Comparison of ENCODE assay signal across 9 cellular contexts in genomic region chr19:4390017-4390861, GRCh38. TPM values are rescaled to one million over a fixed set of nuclear protein-coding genes. Genes with fewer than 3 reads are reported as not detected.
DNase-seq lines count a peak whose midpoint lies in the region; ATAC-seq and TF ChIP-seq lines count a peak whose summit lies in the region.
"Had no signal": no experiment of that assay in that cellular context is flagged by ENCODE, and none has a peak within 500 bp of the region (broad histone marks: within the 10 kb centered on the region; RNA-seq: fewer than 3 reads in every experiment).

No MANE protein-coding gene starts in this region.

- no peak for ATAC-seq in GM18505 (IDR thresholded peaks at IDR 0.05; ENCODE audit: unreplicated experiment)
- no peak for ATAC-seq in GM18520 (IDR thresholded peaks at IDR 0.05; ENCODE audit: unreplicated experiment)
- ATAC-seq: GM12878 had no signal

- H3K27me3 ChIP-seq in BLaER1 treated with 17β-estradiol and CSF1 and Interleukin-3, amounts not matched to agents 10 nM and 100 nM: no peaks in the 10 kb centered on the region

- peaks cover 22 to 86% (median 56%) of the 10 kb centered on the region in 11 experiments for H3K36me3 ChIP-seq in BLaER1 treated with 17β-estradiol and CSF1 and Interleukin-3, amounts not matched to agents 10 nM and 100 nM

- H3K9me3 Mint-ChIP-seq in nephron: no peaks in the 10 kb centered on the region

- H3K9me3 ChIP-seq in BLaER1 treated with 17β-estradiol and CSF1 and Interleukin-3, amounts not matched to agents 10 nM and 100 nM (replicated peaks in 1 of 11): no peaks in the 10 kb centered on the region

- peak overlapping the region in 4 of 10 experiments; percentile 10 to 42 (median 28); a peak in 5 of 20 replicates for H3K4me3 ChIP-seq in BLaER1 treated with 17β-estradiol and CSF1 and Interleukin-3, amounts not matched to agents 10 nM and 100 nM
- H3K4me3 ChIP-seq: GM12878 had no signal

- no peak for TF ChIP-seq POLR2A in GM18505 (IDR thresholded peaks at IDR 0.05; ENCODE audit: borderline replicate concordance, extremely low read depth, insufficient read depth, insufficient read length)

- H3K4me1 ChIP-seq in BLaER1 treated with 17β-estradiol and CSF1 and Interleukin-3, amounts not matched to agents 10 nM and 100 nM: peaks cover 59 to 100% (median 79%) of the 10 kb centered on the region in 10 experiments

- peak overlapping the region; percentile 87 to 96 (median 95) for H3K27ac Mint-ChIP-seq in nephron

- peaks cover 71% of the 10 kb centered on the region for H3K4me1 Mint-ChIP-seq in nephron

- H3K9ac ChIP-seq in BLaER1 treated with 17β-estradiol and CSF1 and Interleukin-3, amounts not matched to agents 10 nM and 100 nM: peak overlapping the region; percentile 2 to 74 (median 62); a peak in 21 of 22 replicates

- peaks cover 6% of the 10 kb centered on the region for H3K36me3 Mint-ChIP-seq in nephron (ENCODE audit: low read depth)

- peak overlapping the region; percentile 39 to 63 (median 45) for H3K4me3 Mint-ChIP-seq in nephron

- no peaks in the 10 kb centered on the region for H3K27me3 Mint-ChIP-seq in nephron (ENCODE audit: low read depth)

- DNase-seq in epithelial cell of prostate (ENCODE audit: low read depth, low spot score) (no peak), COLO829 (ENCODE audit: low spot score) (no peak), NCI-H1436 (lab: John Stamatoyannopoulos, UW) (no peak)

- TF ChIP-seq CTCF in nephron (IDR thresholded peaks at IDR 0.05; ENCODE audit: unreplicated experiment in 3 of 3): no peak

- peaks cover 95 to 100% (median 99%) of the 10 kb centered on the region in 11 experiments for H4K20me1 ChIP-seq in BLaER1 treated with 17β-estradiol and CSF1 and Interleukin-3, amounts not matched to agents 10 nM and 100 nM

- H3K27ac ChIP-seq in BLaER1 treated with 17β-estradiol and CSF1 and Interleukin-3, amounts not matched to agents 10 nM and 100 nM: peak overlapping the region in 10 of 11 experiments; percentile 29 to 72 (median 52); a peak in 17 of 22 replicates
- H3K27ac ChIP-seq in epithelial cell of prostate: peak overlapping the region; percentile 82

- peak overlapping the region; percentile 39 to 98 (median 76) for H3K4me2 ChIP-seq in BLaER1 treated with 17β-estradiol and CSF1 and Interleukin-3, amounts not matched to agents 10 nM and 100 nM

TF ChIP-seq in PFSK-1, 5 proteins besides CTCF, POLR2A, EP300 and RAD21:
- TF ChIP-seq TAF1 (IDR thresholded peaks at IDR 0.05; ENCODE audit: borderline replicate concordance, insufficient read depth, low read length) (peak; percentile 49; the same call in 1 of the 2 replicates), POLR2AphosphoS5 (IDR thresholded peaks at IDR 0.05; ENCODE audit: low read depth, low read length) (peak; percentile 27; the same call in 1 of the 2 replicates), FOXP2 (optimal IDR thresholded peaks at IDR 0.05; ENCODE audit: borderline replicate concordance, extremely low read depth, extremely low read length, insufficient read depth) (peak; percentile 24), REST (IDR thresholded peaks at IDR 0.05; ENCODE audit: insufficient read depth in 1 of 2, low read depth in 2 of 2, low read length in 2 of 2) (0 out of 4 replicates have a peak, but pooled peaks of 1 of the 2 experiments have one; percentile 29), SIN3A (IDR thresholded peaks at IDR 0.05; ENCODE audit: borderline replicate concordance, insufficient read depth, low read length) (no peak; the same call in 1 of the 2 replicates)

RNA-seq across cellular contexts. Expression of gene SH3GL1, which starts 10.1 kb away (rescaled TPM):
- polyA plus RNA-seq in PFSK-1 (2012; ENCODE audit: insufficient read length, low read depth): 214 TPM

RNA-seq across cellular contexts. Expression of gene CHAF1A, which starts 12.2 kb away (rescaled TPM):
- polyA plus RNA-seq in PFSK-1 (2012; ENCODE audit: insufficient read length, low read depth): 51.4 TPM

RNA-seq across cellular contexts. Expression of gene MPND, which starts 46.9 kb away (rescaled TPM):
- 40.2 TPM for polyA plus RNA-seq in PFSK-1 (2012; ENCODE audit: insufficient read length, low read depth)

RNA-seq across cellular contexts. Expression of gene STAP2, which starts 51.6 kb away (rescaled TPM):
- polyA plus RNA-seq in PFSK-1 (2012; ENCODE audit: insufficient read length, low read depth): 42.2 TPM
